Comparison of ENCODE assay signal across 10 cellular contexts in the genomic region with DNA sequence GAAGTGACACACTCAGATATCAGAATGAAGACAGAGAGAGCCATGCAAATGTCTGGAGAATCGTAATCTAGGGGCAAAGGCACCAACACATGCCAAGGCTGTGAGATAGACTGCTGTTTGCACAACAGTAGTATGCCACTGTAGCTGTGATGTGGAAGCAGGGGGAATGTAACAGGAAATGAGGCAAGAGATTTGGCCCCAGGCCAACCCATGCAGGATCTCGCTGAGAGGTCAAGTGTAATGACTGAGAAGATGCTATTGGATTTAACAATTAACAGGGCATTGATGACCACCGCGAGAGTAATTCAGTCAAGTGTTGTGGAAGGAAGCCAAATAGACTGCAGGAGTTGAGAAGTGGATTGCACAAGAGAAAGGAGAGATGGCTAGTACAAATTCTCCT.
DNase-seq lines count a peak whose midpoint lies in the region; ATAC-seq and TF ChIP-seq lines count a peak whose summit lies in the region.
"Had no signal": no experiment of that assay in that cellular context is flagged by ENCODE, and none has a peak within 500 bp of the region (broad histone marks: within the 10 kb centered on the region; RNA-seq: fewer than 3 reads in every experiment).

No MANE protein-coding gene starts in this region.

- no peaks in the 10 kb centered on the region for H3K27me3 ChIP-seq in left lung
- no peaks in the 10 kb centered on the region for H3K27me3 ChIP-seq in smooth muscle cell (ENCODE audit: low read depth)
- H3K27me3 ChIP-seq in esophagus muscularis mucosa, result no peaks in the 10 kb centered on the region

- H3K4me1 Mint-ChIP-seq in osteocyte (ENCODE audit: unreplicated experiment), result no peaks in the 10 kb centered on the region
- H3K4me1 Mint-ChIP-seq: stimulated activated memory B cell treated with anti-CD40 and anti-IgM and Interleukin-4, amounts not matched to agents 10 μg/mL and 1 μg/mL and 100 μg/mL, for 72 hours had no signal

- TF ChIP-seq CTCF in left lung (IDR thresholded peaks at IDR 0.05) (no peak), osteocyte (IDR thresholded peaks at IDR 0.05) (no peak), smooth muscle cell (IDR thresholded peaks at IDR 0.05; ENCODE audit: borderline replicate concordance, insufficient read depth, poor library complexity, severe bottlenecking) (no peak), esophagus muscularis mucosa (IDR thresholded peaks at IDR 0.05) (no peak)

- no peak overlapping the region for H3K27ac Mint-ChIP-seq in osteocyte (ENCODE audit: unreplicated experiment)
- H3K27ac Mint-ChIP-seq: stimulated activated memory B cell treated with anti-CD40 and anti-IgM and Interleukin-4, amounts not matched to agents 10 μg/mL and 1 μg/mL and 100 μg/mL, for 72 hours had no signal

- H3K9me3 ChIP-seq in left lung (no peaks in the 10 kb centered on the region), smooth muscle cell (replicated peaks; ENCODE audit: low read depth) (no peaks in the 10 kb centered on the region), esophagus muscularis mucosa (no peaks in the 10 kb centered on the region)

- peaks cover 21% of the 10 kb centered on the region for H3K27me3 Mint-ChIP-seq in osteocyte (ENCODE audit: unreplicated experiment)
- H3K27me3 Mint-ChIP-seq: stimulated activated memory B cell treated with anti-CD40 and anti-IgM and Interleukin-4, amounts not matched to agents 10 μg/mL and 1 μg/mL and 100 μg/mL, for 72 hours had no signal

- no peaks in the 10 kb centered on the region for H3K4me1 ChIP-seq in left lung
- no peaks in the 10 kb centered on the region for H3K4me1 ChIP-seq in smooth muscle cell (ENCODE audit: low read depth)
- H3K4me1 ChIP-seq in esophagus muscularis mucosa, result no peaks in the 10 kb centered on the region

- no peak overlapping the region for H3K4me2 ChIP-seq in smooth muscle cell

- DNase-seq in ELR (ENCODE audit: low read depth) (peak; percentile 32), NCI-H1417 (lab: John Stamatoyannopoulos, UW) (peak; percentile 13 to 95 (median 71)), left lung (peak in 1 of 2 donors; percentile 47), osteocyte (ENCODE audit: extremely low spot score, unreplicated experiment) (no peak), smooth muscle cell (lab: John Stamatoyannopoulos, UW; ENCODE audit: unreplicated experiment) (no peak), esophagus muscularis mucosa (ENCODE audit: extremely low spot score) (no peak)
- DNase-seq: cortex of kidney had no signal

- H3K9me3 Mint-ChIP-seq in osteocyte (ENCODE audit: unreplicated experiment), result no peaks in the 10 kb centered on the region
- H3K9me3 Mint-ChIP-seq: stimulated activated memory B cell treated with anti-CD40 and anti-IgM and Interleukin-4, amounts not matched to agents 10 μg/mL and 1 μg/mL and 100 μg/mL, for 72 hours had no signal

- H3K36me3 Mint-ChIP-seq in osteocyte (ENCODE audit: unreplicated experiment), result no peaks in the 10 kb centered on the region
- H3K36me3 Mint-ChIP-seq: stimulated activated memory B cell treated with anti-CD40 and anti-IgM and Interleukin-4, amounts not matched to agents 10 μg/mL and 1 μg/mL and 100 μg/mL, for 72 hours had no signal

- H3K36me3 ChIP-seq in left lung (no peaks in the 10 kb centered on the region), smooth muscle cell (ENCODE audit: low read depth) (no peaks in the 10 kb centered on the region), esophagus muscularis mucosa (no peaks in the 10 kb centered on the region)

- no peak overlapping the region for H3K4me3 Mint-ChIP-seq in osteocyte (ENCODE audit: unreplicated experiment)
- H3K4me3 Mint-ChIP-seq: stimulated activated memory B cell treated with anti-CD40 and anti-IgM and Interleukin-4, amounts not matched to agents 10 μg/mL and 1 μg/mL and 100 μg/mL, for 72 hours had no signal

- H3K79me2 ChIP-seq in smooth muscle cell (ENCODE audit: low read depth), result no peaks in the 10 kb centered on the region

- no peaks in the 10 kb centered on the region for H3F3A ChIP-seq in smooth muscle cell (ENCODE audit: low read depth)

- no peak overlapping the region for H2AFZ ChIP-seq in smooth muscle cell (ENCODE audit: low read depth)

- H3K9ac ChIP-seq in smooth muscle cell (ENCODE audit: low read depth), result no peak overlapping the region

- no peak overlapping the region for H3K27ac ChIP-seq in left lung
- no peak overlapping the region for H3K27ac ChIP-seq in smooth muscle cell (ENCODE audit: low read depth)
- H3K27ac ChIP-seq in esophagus muscularis mucosa (replicated peaks in 1 of 4), result no peak overlapping the region

- TF ChIP-seq POLR2A in esophagus muscularis mucosa (IDR thresholded peaks at IDR 0.05; ENCODE audit: low read depth), result no peak

- intact Hi-C loops in left lung (cut with DNase I) (no loop called here), esophagus muscularis mucosa (cut with DNase I) (no loop called here)

- no peak; the same call in 2 of the 3 replicates for ATAC-seq in SK-N-SH treated with all-trans-retinoic acid at 6 μM for 48 hours
- peak; percentile 75 for ATAC-seq in left lung
- ATAC-seq in HG03442 (IDR thresholded peaks at IDR 0.05; ENCODE audit: unreplicated experiment), result no peak
- ATAC-seq: stimulated activated memory B cell treated with anti-CD40 and anti-IgM and Interleukin-4, amounts not matched to agents 10 μg/mL and 1 μg/mL and 100 μg/mL, for 72 hours had no signal

- 64% methylated on average over 4 of the region's 4 CpGs for WGBS in smooth muscle cell (ENCODE audit: low lambda C conversion rate)
- 70% methylated on average over 4 of the region's 4 CpGs for WGBS in esophagus muscularis mucosa

- no peaks in the 10 kb centered on the region for H4K20me1 ChIP-seq in smooth muscle cell (ENCODE audit: low read depth)

- H3K4me3 ChIP-seq in left lung, result no peak overlapping the region
- no peak overlapping the region for H3K4me3 ChIP-seq in smooth muscle cell
- no peak overlapping the region for H3K4me3 ChIP-seq in esophagus muscularis mucosa

- TF ChIP-seq EP300 in esophagus muscularis mucosa (IDR thresholded peaks at IDR 0.05), result no peak

TF ChIP-seq in SK-N-SH treated with all-trans-retinoic acid at 6 μM for 48 hours, 23 proteins besides CTCF, POLR2A, EP300 and RAD21:
- TF ChIP-seq ISL1 (CRISPR knock-in tag; IDR thresholded peaks at IDR 0.05), result peak; percentile 37; the same call in 1 of the 2 replicates
- TF ChIP-seq SNAI2 (CRISPR knock-in tag; IDR thresholded peaks at IDR 0.05), result no peak
- TF ChIP-seq PPARA (CRISPR knock-in tag; IDR thresholded peaks at IDR 0.05; ENCODE audit: borderline replicate concordance), result no peak
- TF ChIP-seq, protein P1, sequence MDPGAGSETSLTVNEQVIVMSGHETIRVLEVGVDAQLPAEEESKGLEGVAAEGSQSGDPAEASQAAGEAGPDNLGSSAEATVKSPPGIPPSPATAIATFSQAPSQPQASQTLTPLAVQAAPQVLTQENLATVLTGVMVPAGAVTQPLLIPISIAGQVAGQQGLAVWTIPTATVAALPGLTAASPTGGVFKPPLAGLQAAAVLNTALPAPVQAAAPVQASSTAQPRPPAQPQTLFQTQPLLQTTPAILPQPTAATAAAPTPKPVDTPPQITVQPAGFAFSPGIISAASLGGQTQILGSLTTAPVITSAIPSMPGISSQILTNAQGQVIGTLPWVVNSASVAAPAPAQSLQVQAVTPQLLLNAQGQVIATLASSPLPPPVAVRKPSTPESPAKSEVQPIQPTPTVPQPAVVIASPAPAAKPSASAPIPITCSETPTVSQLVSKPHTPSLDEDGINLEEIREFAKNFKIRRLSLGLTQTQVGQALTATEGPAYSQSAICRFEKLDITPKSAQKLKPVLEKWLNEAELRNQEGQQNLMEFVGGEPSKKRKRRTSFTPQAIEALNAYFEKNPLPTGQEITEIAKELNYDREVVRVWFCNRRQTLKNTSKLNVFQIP (CRISPR knock-in tag; IDR thresholded peaks at IDR 0.05; ENCODE audit: borderline replicate concordance, low read depth), result no peak
TF ChIP-seq in SK-N-SH treated with all-trans-retinoic acid at 6 μM for 48 hours: peak in this region for 1.

Comparison
In these comparisons a context has a peak if more than half of its experiments do, and no peak if none do; other contexts are left out.
1. DNase-seq: peak in ELR (single experiment) and NCI-H1417 (3 of 3); none in osteocyte (single experiment), smooth muscle cell (single experiment) and esophagus muscularis mucosa (single experiment).